29 cellular contexts compared by ENCODE assay signal in the genomic region with DNA sequence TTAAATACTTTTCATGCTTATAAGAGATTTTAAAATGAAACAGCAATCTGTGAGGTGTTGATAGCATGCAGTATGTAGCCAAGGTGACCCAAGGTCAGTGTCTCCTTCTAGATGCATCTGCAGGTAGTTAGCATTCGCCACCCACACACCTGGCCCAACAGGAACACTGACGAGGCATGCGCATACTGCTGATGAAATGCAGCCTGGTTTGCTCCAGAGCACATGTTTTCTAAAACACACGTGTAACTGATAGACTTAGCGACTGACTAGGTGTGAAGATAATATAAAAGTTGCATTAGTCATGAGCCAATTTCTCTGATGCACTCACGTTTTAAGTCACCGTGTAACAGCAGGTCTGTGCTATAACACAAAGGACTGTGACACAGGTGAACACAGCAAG.
DNase-seq lines count a peak whose midpoint lies in the region; ATAC-seq, FAIRE-seq and TF ChIP-seq lines count a peak whose summit lies in the region.
"Had no signal": no experiment of that assay in that cellular context is flagged by ENCODE, and none has a peak within 500 bp of the region (broad histone marks: within the 10 kb centered on the region; RNA-seq: fewer than 3 reads in every experiment).

No MANE protein-coding gene starts in this region.

- H3K23ac ChIP-seq in IMR-90 (ENCODE audit: low read depth, low read length), result no peak overlapping the region
- H3K23ac ChIP-seq in H1 (ENCODE audit: insufficient read length), result no peak overlapping the region

- H3K9me1 ChIP-seq in IMR-90 (ENCODE audit: insufficient read depth, low read length), result no peaks in the 10 kb centered on the region

- H3K27me3 ChIP-seq in GM23338 (ENCODE audit: insufficient read depth) (0 out of 2 replicates have a peak, but pooled peaks cover 9% of the 10 kb centered on the region), IMR-90 (ENCODE audit: control insufficient read depth, insufficient read depth, low read length) (peaks cover 27% of the 10 kb centered on the region), H1 (replicated peaks in 1 of 4; ENCODE audit: control insufficient read depth in 3 of 4, extremely low read depth in 1 of 4, insufficient read depth in 3 of 4, low read length in 3 of 4) (peaks cover 0 to 7% (median 3%) of the 10 kb centered on the region in 4 experiments; a peak in 4 of 7 replicates), neural cell (ENCODE audit: insufficient read depth, low read depth, low read length) (no peaks in the 10 kb centered on the region), testis (no peaks in the 10 kb centered on the region), right cardiac atrium (ENCODE audit: control insufficient read depth, insufficient read depth) (no peaks in the 10 kb centered on the region)
- H3K27me3 ChIP-seq: BE2C, BLaER1 had no signal

- 73% methylated on average over 3 of the region's 7 CpGs; no CpG with 5 or more reads in 1 of the 2 experiments for WGBS in IMR-90 (ENCODE audit: extremely low coverage in 2 of 2, insufficient read length in 1 of 2), 2 experiments
- WGBS in H1 (ENCODE audit: extremely low coverage in 1 of 2, insufficient coverage in 1 of 2, insufficient read length in 1 of 2, insufficient replicate concordance in 2 of 2, low coverage in 1 of 2, low lambda C conversion rate in 2 of 2, missing lambda C conversion rate in 1 of 2), 2 experiments, result 89% methylated on average over 7 of the region's 7 CpGs; no CpG with 5 or more reads in 1 of the 2 experiments
- WGBS in testis, 2 donors, result 85 to 89% methylated on average over 7 of the region's 7 CpGs
- 80% methylated on average over 7 of the region's 7 CpGs for WGBS in right cardiac atrium

- dilution Hi-C loops in IMR-90 (cut with HindIII; ENCODE audit: low sequenced_read_pairs, unreplicated experiment), result no loop called here

- H3K14ac ChIP-seq in IMR-90 (replicated peaks; ENCODE audit: low read depth, low read length), result no peak overlapping the region
- no peak overlapping the region for H3K14ac ChIP-seq in H1 (ENCODE audit: insufficient read length)

- BruUV-seq in IMR-90 (replicated peaks; lab: Mats Ljungman, UMichigan), result no TSS peak

- H3K36me3 ChIP-seq in GM23338 (ENCODE audit: insufficient read depth) (no peaks in the 10 kb centered on the region), IMR-90 (ENCODE audit: control insufficient read depth, insufficient read depth, low read length) (no peaks in the 10 kb centered on the region), H1 (ENCODE audit: control insufficient read depth in 2 of 4, insufficient read depth in 4 of 4, low read length in 3 of 4) (no peaks in the 10 kb centered on the region), neural cell (ENCODE audit: insufficient read depth, low read length) (no peaks in the 10 kb centered on the region), testis (ENCODE audit: low read depth, missing control alignments) (no peaks in the 10 kb centered on the region)
- H3K36me3 ChIP-seq: BE2C, BLaER1 had no signal

- peaks cover 41% of the 10 kb centered on the region for H3K4me1 Mint-ChIP-seq in GM23338
- H3K4me1 Mint-ChIP-seq: CD8-positive, alpha-beta memory T cell had no signal

- no peak for TF ChIP-seq EP300 in H1 (IDR thresholded peaks at IDR 0.05; ENCODE audit: borderline replicate concordance in 1 of 2, low read depth in 2 of 2, low read length in 2 of 2)
- no peak for TF ChIP-seq EP300 in neural cell (conservative IDR thresholded peaks at IDR 0.05; ENCODE audit: poor library complexity, severe bottlenecking)

- H2BK12ac ChIP-seq in H1 (ENCODE audit: low read depth, low read length), result no peak overlapping the region

- no peak overlapping the region for H2BK5ac ChIP-seq in IMR-90 (ENCODE audit: low read depth, low read length, poor library complexity, severe bottlenecking)
- no peak overlapping the region for H2BK5ac ChIP-seq in H1 (ENCODE audit: low read depth, low read length)

- H2AK9ac ChIP-seq in IMR-90 (replicated peaks; ENCODE audit: low read depth, low read length, poor library complexity), result no peak overlapping the region

- H4K5ac ChIP-seq in IMR-90 (ENCODE audit: low read depth, low read length) (no peak overlapping the region), H1 (ENCODE audit: insufficient read length, low read depth, low read length) (no peak overlapping the region)

- TF ChIP-seq CTCF in GM23338 (conservative IDR thresholded peaks at IDR 0.05; ENCODE audit: low read depth in 2 of 2) (no peak), IMR-90 (conservative IDR thresholded peaks at IDR 0.05; ENCODE audit: low read depth, low read length) (no peak), H1 (IDR thresholded peaks at IDR 0.05; ENCODE audit: control extremely low read depth in 1 of 3, insufficient read depth in 1 of 3, low read depth in 1 of 3, low read length in 3 of 3) (no peak), neural cell (IDR thresholded peaks at IDR 0.05; ENCODE audit: poor library complexity, severe bottlenecking) (no peak), testis (IDR thresholded peaks at IDR 0.05) (no peak)

- H3K9ac ChIP-seq in IMR-90 (ENCODE audit: low read depth, low read length) (no peak overlapping the region), H1 (replicated peaks in 1 of 4; ENCODE audit: extremely low read depth in 1 of 4, low read depth in 3 of 4, low read length in 3 of 4) (no peak overlapping the region), neural cell (ENCODE audit: low read length) (no peak overlapping the region)
- H3K9ac ChIP-seq: BLaER1 had no signal

- in situ Hi-C loops in IMR-90 (cut with MboI; ENCODE audit: low sequenced_read_pairs), result no loop called here

- peak; percentile 15; the same call in 2 of the 3 replicates for ATAC-seq in GM23338
- no peak for ATAC-seq in IMR-90 (ENCODE audit: low read depth)
- ATAC-seq in HG02885 (IDR thresholded peaks at IDR 0.05; ENCODE audit: poor library complexity, unreplicated experiment), result no peak
- ATAC-seq in right cardiac atrium, result no peak
- ATAC-seq: GM12878 had no signal

- H3K18ac ChIP-seq in IMR-90 (ENCODE audit: low read depth, low read length) (no peak overlapping the region), H1 (ENCODE audit: extremely low read depth, low read length) (no peak overlapping the region)

- H3K79me1 ChIP-seq in IMR-90 (ENCODE audit: low read depth in 1 of 2, low read length in 2 of 2), result no peaks in the 10 kb centered on the region
- no peaks in the 10 kb centered on the region for H3K79me1 ChIP-seq in H1 (ENCODE audit: low read depth, low read length)

- H2BK15ac ChIP-seq in IMR-90 (ENCODE audit: low read depth, low read length) (no peak overlapping the region), H1 (ENCODE audit: low read length) (no peak overlapping the region)

- peaks cover 8% of the 10 kb centered on the region for H3K27me3 Mint-ChIP-seq in GM23338 (ENCODE audit: insufficient read depth, low read depth, poor library complexity)

- H3K36me3 Mint-ChIP-seq in GM23338 (ENCODE audit: low read depth), result peaks cover 6% of the 10 kb centered on the region
- H3K36me3 Mint-ChIP-seq: CD14-positive monocyte; CD4-positive, CD25-positive, alpha-beta regulatory T cell had no signal

- no peaks in the 10 kb centered on the region for H3F3A ChIP-seq in GM23338 (replicated peaks; ENCODE audit: low read depth)
- no peaks in the 10 kb centered on the region for H3F3A ChIP-seq in neural cell (ENCODE audit: insufficient read depth, low read length, poor library complexity, severe bottlenecking)

- H3K27ac ChIP-seq in GM23338 (ENCODE audit: low read depth) (no peak overlapping the region), IMR-90 (ENCODE audit: insufficient read depth, low read length) (no peak overlapping the region), H1 (ENCODE audit: low read depth, low read length) (no peak overlapping the region), neural cell (ENCODE audit: low read length) (peak overlapping the region; percentile 71), testis (no peak overlapping the region), right cardiac atrium (ENCODE audit: low read length) (no peak overlapping the region)
- H3K27ac ChIP-seq: BLaER1 had no signal

- H3K9me3 ChIP-seq in IMR-90 (ENCODE audit: control insufficient read depth, insufficient read depth, low read length), result no peaks in the 10 kb centered on the region
- no peaks in the 10 kb centered on the region for H3K9me3 ChIP-seq in H1 (ENCODE audit: insufficient read depth in 2 of 2, low read depth in 1 of 2, low read length in 1 of 2)
- H3K9me3 ChIP-seq in neural cell (ENCODE audit: low read length), result no peaks in the 10 kb centered on the region
- H3K9me3 ChIP-seq in testis, result no peaks in the 10 kb centered on the region
- H3K9me3 ChIP-seq in right cardiac atrium (ENCODE audit: control insufficient read depth, low read length), result no peaks in the 10 kb centered on the region
- H3K9me3 ChIP-seq: BE2C, BLaER1 had no signal

- H4K91ac ChIP-seq in IMR-90 (ENCODE audit: insufficient read depth, low read depth, low read length), result no peak overlapping the region
- no peak overlapping the region for H4K91ac ChIP-seq in H1 (replicated peaks; ENCODE audit: insufficient read length, low read length)

- H4K20me1 ChIP-seq in GM23338 (replicated peaks; ENCODE audit: insufficient read depth), result no peaks in the 10 kb centered on the region
- no peaks in the 10 kb centered on the region for H4K20me1 ChIP-seq in IMR-90 (ENCODE audit: insufficient read depth, low read length)
- no peaks in the 10 kb centered on the region for H4K20me1 ChIP-seq in H1 (replicated peaks in 1 of 2; ENCODE audit: control insufficient read depth in 1 of 2, insufficient read depth in 2 of 2, low read length in 2 of 2)
- no peaks in the 10 kb centered on the region for H4K20me1 ChIP-seq in neural cell (ENCODE audit: insufficient read depth)
- H4K20me1 ChIP-seq: BLaER1 had no signal

- H3K4me1 ChIP-seq in GM23338 (ENCODE audit: insufficient read depth), result peaks cover 14% of the 10 kb centered on the region
- no peaks in the 10 kb centered on the region for H3K4me1 ChIP-seq in IMR-90 (ENCODE audit: control insufficient read depth, insufficient read depth, low read length)
- H3K4me1 ChIP-seq in H1 (replicated peaks in 1 of 4; ENCODE audit: control insufficient read depth in 3 of 4, insufficient read depth in 4 of 4, low read length in 3 of 4), result peaks cover 0 to 14% (median 9%) of the 10 kb centered on the region in 4 experiments; a peak in 6 of 7 replicates
- H3K4me1 ChIP-seq in testis, result no peaks in the 10 kb centered on the region
- no peaks in the 10 kb centered on the region for H3K4me1 ChIP-seq in right cardiac atrium (ENCODE audit: control insufficient read depth, insufficient read depth, low read length)
- H3K4me1 ChIP-seq: BE2C had no signal

- no peak overlapping the region for H2AK5ac ChIP-seq in IMR-90 (ENCODE audit: low read depth, low read length)
- no peak overlapping the region for H2AK5ac ChIP-seq in H1 (ENCODE audit: low read depth, low read length)

- H4K8ac ChIP-seq in IMR-90 (ENCODE audit: low read depth in 2 of 2, low read length in 2 of 2), result no peak overlapping the region
- no peak overlapping the region for H4K8ac ChIP-seq in H1 (ENCODE audit: extremely low read depth, insufficient read depth, low read length)

- 0 out of 2 replicates have a peak overlapping the region, but pooled peaks have one; percentile 25 for H3K56ac ChIP-seq in IMR-90 (ENCODE audit: extremely low read depth, insufficient read depth, low read length)
- no peak overlapping the region for H3K56ac ChIP-seq in H1 (replicated peaks; ENCODE audit: insufficient read length, low read depth, low read length)

- no peak for DNase-seq in GM23338 (ENCODE audit: low spot score)
- DNase-seq in IMR-90, result no peak
- DNase-seq in H1 (ENCODE audit: low read depth in 1 of 2, low spot score in 2 of 2), result no peak
- no peak for DNase-seq in testis
- DNase-seq in NCI-H2171 treated with DMSO at 0.1 percent for 48 hours (lab: John Stamatoyannopoulos, UW), result no peak
- no peak for DNase-seq in right cardiac atrium
- DNase-seq: 8988T; ACHN; BE2C; C1 segment of cervical spinal cord; CD4-positive, alpha-beta memory T cell; CD4-positive, CD25-positive, alpha-beta regulatory T cell; CD8-positive, alpha-beta memory T cell; COR-L47; DMS 273 treated with DMSO at 0.1 percent for 48 hours; DMS153; DMS53; DMS79; DND-41; EL; GDM1 had no signal

- no peaks in the 10 kb centered on the region for H3K79me2 ChIP-seq in GM23338 (replicated peaks; ENCODE audit: insufficient read depth)
- no peaks in the 10 kb centered on the region for H3K79me2 ChIP-seq in H1 (ENCODE audit: control insufficient read depth in 1 of 2, insufficient read depth in 2 of 2, low read length in 2 of 2)
- H3K79me2 ChIP-seq in neural cell (replicated peaks; ENCODE audit: insufficient read depth, low read length), result no peaks in the 10 kb centered on the region

- intact Hi-C loops in IMR-90 (cut with micrococcal nuclease) (no loop called here), testis (cut with DNase I; ENCODE audit: low total_unique reads) (no loop called here), right cardiac atrium (cut with DNase I) (no loop called here)

- CTCF ChIA-PET in IMR-90 (lab: Yijun Ruan, JAX), result interaction anchor here (0.9 kb wide), 1 partner anchor 138 kb away, joined by 3 read pairs; no protein-coding TSS in a partner anchor
- CTCF ChIA-PET in H1 (lab: Charles Lee; ENCODE audit: partially characterized antibody), result interaction anchor here (1.2 to 1.7 kb wide), 2 partner anchors 14 to 262 kb away, joined by 3 to 6 read pairs; no protein-coding TSS in a partner anchor

- FAIRE-seq in H1 (lab: Jason Lieb, UNC), result peak; percentile 19
- FAIRE-seq: A204.1, GM12878, GM12892, GM18507 had no signal

- POLR2A ChIA-PET in IMR-90 (lab: Charles Lee; ENCODE audit: unreplicated experiment) (no interaction called here), H1 (lab: Charles Lee; ENCODE audit: partially characterized antibody) (interaction anchor here (1.4 to 2.5 kb wide), 2 partner anchors 70 to 77 kb away, joined by 3 to 8 read pairs; a partner anchor contains a TSS)

- H3K4me2 ChIP-seq in GM23338, result peak overlapping the region; percentile 56
- no peak overlapping the region for H3K4me2 ChIP-seq in IMR-90 (ENCODE audit: low read depth, low read length)
- H3K4me2 ChIP-seq in H1 (ENCODE audit: insufficient read depth in 1 of 2, low read depth in 2 of 2, low read length in 2 of 2), result peak overlapping the region in 1 of 2 experiments; percentile 10; a peak in 1 of 4 replicates
- peak overlapping the region; percentile 6 for H3K4me2 ChIP-seq in neural cell (ENCODE audit: low read length)
- H3K4me2 ChIP-seq: BLaER1 had no signal

- H3K9me2 ChIP-seq in GM23338 (ENCODE audit: insufficient read depth) (no peaks in the 10 kb centered on the region), neural cell (ENCODE audit: insufficient read depth, low read length) (no peaks in the 10 kb centered on the region)

- no peak overlapping the region for H3K27ac Mint-ChIP-seq in GM23338
- H3K27ac Mint-ChIP-seq: CD4-positive, alpha-beta memory T cell; CD4-positive, CD25-positive, alpha-beta regulatory T cell; CD8-positive, alpha-beta memory T cell had no signal

- TF ChIP-seq RAD21 in IMR-90 (IDR thresholded peaks at IDR 0.05; ENCODE audit: low read length), result no peak
- TF ChIP-seq RAD21 in H1 (IDR thresholded peaks at IDR 0.05 in 1 of 2, conservative IDR thresholded peaks at IDR 0.05 in 1 of 2; ENCODE audit: low read depth in 2 of 2, low read length in 2 of 2), result no peak
- TF ChIP-seq RAD21 in neural cell (conservative IDR thresholded peaks at IDR 0.05), result no peak

- peaks cover 4% of the 10 kb centered on the region; the same call in 2 of the 3 replicates for H3K9me3 Mint-ChIP-seq in GM23338
- H3K9me3 Mint-ChIP-seq: CD4-positive, alpha-beta memory T cell; CD8-positive, alpha-beta memory T cell had no signal

- TF ChIP-seq POLR2A in IMR-90 (IDR thresholded peaks at IDR 0.05; ENCODE audit: low read depth, low read length), result no peak
- no peak for TF ChIP-seq POLR2A in H1 (IDR thresholded peaks at IDR 0.05; ENCODE audit: control extremely low read depth in 1 of 2, low read depth in 2 of 2, low read length in 2 of 2)
- TF ChIP-seq POLR2A in testis (IDR thresholded peaks at IDR 0.05), result no peak

- no peaks in the 10 kb centered on the region for H3K23me2 ChIP-seq in H1 (ENCODE audit: low read depth, low read length)

- H3K4me3 ChIP-seq in GM23338, result no peak overlapping the region
- H3K4me3 ChIP-seq in IMR-90 (ENCODE audit: insufficient read depth, low read depth, low read length), result no peak overlapping the region
- no peak overlapping the region for H3K4me3 ChIP-seq in H1 (ENCODE audit: extremely low read depth in 1 of 4, insufficient read depth in 2 of 4, low read depth in 3 of 4, low read length in 4 of 4)
- no peak overlapping the region for H3K4me3 ChIP-seq in neural cell (ENCODE audit: low read length)
- no peak overlapping the region for H3K4me3 ChIP-seq in testis
- H3K4me3 ChIP-seq in right cardiac atrium (ENCODE audit: low read length), result no peak overlapping the region
- H3K4me3 ChIP-seq: BLaER1, GM12878 had no signal

- H2BK20ac ChIP-seq in IMR-90 (ENCODE audit: low read depth, low read length) (no peak overlapping the region), H1 (ENCODE audit: low read length) (no peak overlapping the region)

- H2BK120ac ChIP-seq in IMR-90 (ENCODE audit: low read depth, low read length) (no peak overlapping the region), H1 (replicated peaks; ENCODE audit: low read depth, low read length) (no peak overlapping the region)

- H3K4me3 Mint-ChIP-seq in GM23338, result no peak overlapping the region
- H3K4me3 Mint-ChIP-seq: CD14-positive monocyte; CD4-positive, alpha-beta memory T cell; CD4-positive, CD25-positive, alpha-beta regulatory T cell; CD8-positive, alpha-beta memory T cell had no signal

- H2AFZ ChIP-seq in GM23338 (no peak overlapping the region), IMR-90 (replicated peaks; ENCODE audit: low read length, poor library complexity) (no peak overlapping the region), H1 (ENCODE audit: low read length) (no peak overlapping the region), neural cell (ENCODE audit: low read depth, low read length) (no peak overlapping the region)

- H3K4ac ChIP-seq in IMR-90 (ENCODE audit: low read depth, low read length) (no peak overlapping the region), H1 (replicated peaks; ENCODE audit: insufficient read length, low read depth, low read length) (no peak overlapping the region)
